Comparison of ENCODE assay signal across 20 cellular contexts in genomic region chr2:240195316-240195861, GRCh38. TPM values are rescaled to one million over a fixed set of nuclear protein-coding genes. Genes with fewer than 3 reads are reported as not detected.
A peak's percentile ranks its signal among the peaks of the same experiment; 100 is the strongest.
DNase-seq lines count a peak whose midpoint lies in the region; ATAC-seq and TF ChIP-seq lines count a peak whose summit lies in the region.
"Had no signal": no experiment of that assay in that cellular context is flagged by ENCODE, and none has a peak within 500 bp of the region (broad histone marks: within the 10 kb centered on the region; RNA-seq: fewer than 3 reads in every experiment).

No MANE protein-coding gene starts in this region.

- H3K4me1 ChIP-seq in psoas muscle (peaks cover 45% of the 10 kb centered on the region), upper lobe of right lung (no peaks in the 10 kb centered on the region)

- H3K27me3 ChIP-seq in psoas muscle (ENCODE audit: insufficient read depth in 3 of 3, low read length in 2 of 3): no peaks in the 10 kb centered on the region
- H3K27me3 ChIP-seq in upper lobe of right lung: no peaks in the 10 kb centered on the region

- intact Hi-C loops in psoas muscle (cut with DNase I): no loop called here
- intact Hi-C loops in upper lobe of right lung (cut with DNase I): no loop called here

- peak; percentile 42 for DNase-seq in activated effector memory CD4-positive, alpha-beta T cell treated with anti-CD3 and anti-CD28 coated beads, Interleukin-2, amount 50 U/mL, for 16 hours
- DNase-seq in activated effector memory CD4-positive, alpha-beta T cell treated with Interleukin-2 at 50 U/mL for 16 hours: no peak
- DNase-seq in mesenteric fat pad (ENCODE audit: low spot score) (peak; percentile 67), psoas muscle (peak in 1 of 2 donors; percentile 40), upper lobe of right lung (peak; percentile 40), NCI-H1105 (lab: John Stamatoyannopoulos, UW) (no peak)
- DNase-seq: CD8-positive, alpha-beta T cell; COR-L47; DMS53; GF-D8; HCEC 1CT; HFFc6 had no signal

- WGBS in psoas muscle, 3 donors: 30 to 51% (median 32%) methylated on average over 10 of the region's 10 CpGs

- H3K27ac ChIP-seq in psoas muscle: peak overlapping the region; percentile 78
- H3K27ac ChIP-seq in upper lobe of right lung: no peak overlapping the region
- H3K27ac ChIP-seq: 22Rv1 had no signal

- H3K9me3 ChIP-seq in psoas muscle: no peaks in the 10 kb centered on the region
- no peaks in the 10 kb centered on the region for H3K9me3 ChIP-seq in upper lobe of right lung

- H3K4me3 ChIP-seq in psoas muscle (no peak overlapping the region), upper lobe of right lung (no peak overlapping the region)

- ATAC-seq in psoas muscle: peak; percentile 33 to 76 (median 60)
- ATAC-seq in upper lobe of right lung: no peak
- ATAC-seq in HG03097 (IDR thresholded peaks at IDR 0.05; ENCODE audit: low FRiP score, unreplicated experiment): no peak
- ATAC-seq in HG03354 (IDR thresholded peaks at IDR 0.05; ENCODE audit: poor library complexity, severe bottlenecking, unreplicated experiment): no peak
- ATAC-seq: CD8-positive, alpha-beta T cell had no signal

- H3K36me3 ChIP-seq in psoas muscle (ENCODE audit: insufficient read depth in 1 of 2, low read depth in 1 of 2): no peaks in the 10 kb centered on the region
- H3K36me3 ChIP-seq in upper lobe of right lung: no peaks in the 10 kb centered on the region

- TF ChIP-seq CTCF in psoas muscle (IDR thresholded peaks at IDR 0.05): no peak
- no peak for TF ChIP-seq CTCF in upper lobe of right lung (IDR thresholded peaks at IDR 0.05)

RNA-seq across cellular contexts. Expression of gene OTOS, which starts 54.9 kb away (rescaled TPM):
- total RNA-seq in mesenteric fat pad (not detected), psoas muscle (not detected), upper lobe of right lung (not detected)
- under 1 TPM in 1 of 3 donors, not detected in 2; 0.20 TPM for polyA plus RNA-seq in psoas muscle
- total RNA-seq: A673; CD8-positive, alpha-beta T cell; H4; HT-29 had no signal
- polyA plus RNA-seq: BJ, CD14-positive monocyte had no signal

RNA-seq across cellular contexts. Expression of gene COPS9, which starts 59.3 kb away (rescaled TPM):
- total RNA-seq in mesenteric fat pad: 118 TPM
- 100 to 1,000 TPM; 136 to 214 (median 158) TPM for total RNA-seq in psoas muscle
- 100 to 1,000 TPM; 345 to 597 (median 427) TPM for polyA plus RNA-seq in psoas muscle
- total RNA-seq in upper lobe of right lung: 98.1 TPM

Comparison
In these comparisons a context has a peak if more than half of its experiments do, and no peak if none do; other contexts are left out.
1. DNase-seq: peak in activated effector memory CD4-positive, alpha-beta T cell treated with anti-CD3 and anti-CD28 coated beads, Interleukin-2, amount 50 U/mL, for 16 hours (single experiment), mesenteric fat pad (single experiment) and upper lobe of right lung (single experiment); none in activated effector memory CD4-positive, alpha-beta T cell treated with Interleukin-2 at 50 U/mL for 16 hours (single experiment) and NCI-H1105 (single experiment).
2. ATAC-seq: peak in psoas muscle (4 of 4); none in upper lobe of right lung (single experiment), HG03097 (single experiment) and HG03354 (single experiment).